8 cellular contexts compared by ENCODE assay signal in genomic region chr4:94451669-94452475, GRCh38. TPM values are rescaled to one million over a fixed set of nuclear protein-coding genes. Genes with fewer than 3 reads are reported as not detected.
DNase-seq lines count a peak whose midpoint lies in the region; ATAC-seq lines count a peak whose summit lies in the region.

TSS of gene PDLIM5 (plus strand) at chr4:94451942. CDS start at chr4:94455289, 3,347 bp downstream.

- in situ Hi-C loops in endometrial microvascular endothelial cells (cut with HindIII; ENCODE audit: inconsistent ontology term, low pct_unique_long_range_greater_than_20kb, low sequenced_read_pairs) = no loop called here

- peak; percentile 89 for ATAC-seq in GM19468 (IDR thresholded peaks at IDR 0.05; ENCODE audit: extremely low read depth, unreplicated experiment)

- DNase-seq in COR-L47 (lab: John Stamatoyannopoulos, UW) (peak; percentile 87), HS-5 (ENCODE audit: low read depth) (peak; percentile 55), NOMO-1 treated with DMSO at 0.1 percent for 48 hours (lab: John Stamatoyannopoulos, UW; ENCODE audit: unreplicated experiment) (peak; percentile 81), midbrain (lab: John Stamatoyannopoulos, UW) (peak; percentile 94)
- peak; percentile 54 for DNase-seq in activated CD8-positive, alpha-beta memory T cell treated with anti-CD3 and anti-CD28 coated beads, Interleukin-2, amount 50 U/mL, for 24 hours (ENCODE audit: extremely low read depth)
- peak; percentile 77 to 78 for DNase-seq in stimulated activated CD8-positive, alpha-beta memory T cell treated with anti-CD3 and anti-CD28 coated beads, Interleukin-2, amount 100 ng/mL, for 1 hour (ENCODE audit: low read depth in 2 of 2)

RNA-seq across cellular contexts. Expression of gene PDLIM5, which starts in this region (rescaled TPM):
- total RNA-seq in endometrial microvascular endothelial cells (ENCODE audit: inconsistent ontology term) = 93.3 TPM

Comparison
In these comparisons a context has a peak if more than half of its experiments do, and no peak if none do; other contexts are left out.
1. Peak in every context shown above with its lines: DNase-seq and ATAC-seq.